ENCODE assay signal across 1 cellular context in the genomic region with DNA sequence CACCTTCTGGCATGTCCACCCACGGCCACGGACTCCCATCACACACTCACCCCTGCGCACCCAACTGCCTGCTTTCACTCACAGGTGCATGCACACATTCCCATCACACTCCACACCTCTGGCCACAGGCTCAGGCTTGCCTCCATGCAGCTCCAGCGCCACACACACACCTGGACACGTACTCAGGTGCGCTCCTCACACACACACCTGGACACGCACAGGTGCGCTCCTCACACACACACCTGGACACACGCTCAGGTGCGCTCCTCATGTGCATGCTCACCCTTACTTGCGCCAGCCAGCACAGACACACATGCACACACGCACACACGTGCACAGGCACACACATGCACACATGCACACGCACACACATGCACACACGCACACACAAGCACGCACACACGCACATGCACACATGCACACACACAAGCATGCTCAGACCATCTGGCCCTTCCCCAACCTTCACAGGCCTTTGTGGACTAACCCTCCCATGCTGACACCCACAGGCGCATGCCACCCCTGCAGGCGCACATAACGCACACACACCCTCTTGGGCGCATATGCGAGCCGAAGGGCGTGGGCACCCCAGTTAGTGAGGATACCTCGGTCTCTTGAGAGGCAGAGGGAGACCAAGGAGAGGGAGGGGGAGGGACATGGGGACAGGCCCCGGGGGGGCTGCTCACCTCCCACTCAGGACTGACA.
TF ChIP-seq lines count a peak whose summit lies in the region.

No MANE protein-coding gene starts in this region.

TF ChIP-seq in GM12891, 5 proteins besides CTCF, POLR2A, EP300 and RAD21:
- no peak for TF ChIP-seq POU2F2 (IDR thresholded peaks at IDR 0.05; ENCODE audit: low read depth, low read length)
- no peak for TF ChIP-seq TAF1 (IDR thresholded peaks at IDR 0.05; ENCODE audit: low read depth, low read length)
- no peak for TF ChIP-seq SPI1 (IDR thresholded peaks at IDR 0.05; ENCODE audit: low read depth, low read length)
- no peak for TF ChIP-seq POLR2AphosphoS5 (IDR thresholded peaks at IDR 0.05; ENCODE audit: low read depth, low read length)
- no peak for TF ChIP-seq PAX5 (IDR thresholded peaks at IDR 0.05; ENCODE audit: insufficient read depth, low read length, severe bottlenecking)
